ENCODE assay signal across 26 cellular contexts in genomic region chr15:57290192-57290591, GRCh38.
"Had no signal": no experiment of that assay in that cellular context is flagged by ENCODE, and none has a peak within 500 bp of the region (broad histone marks: within the 10 kb centered on the region; RNA-seq: fewer than 3 reads in every experiment).

No MANE protein-coding gene starts in this region.

- H3K4me3 Mint-ChIP-seq: activated CD8-positive, alpha-beta T cell treated with anti-CD3 and anti-CD28 coated beads, Interleukin-2, amount 10 ng/mL, durations not matched to agents 7 days and 5 days; activated naive CD8-positive, alpha-beta T cell; activated T-helper 1 cell treated with anti-CD3 and anti-CD28 coated beads, Interleukin-12 subunit alpha, Interleukin-12 subunit beta, Interleukin-2, Interleukin-4 antibody, amounts not matched to agents 30 ng/mL and 10 ng/mL and 1 ng/mL, durations not matched to agents 14 hours and 24 hours and 36 hours; central memory CD8-positive, alpha-beta T cell; effector memory CD8-positive, alpha-beta T cell; neural crest cell; stimulated activated effector memory CD8-positive, alpha-beta T cell treated with anti-CD3 and anti-CD28 coated beads, Interleukin-12 subunit alpha, Interleukin-12 subunit beta, amount 100 ng/mL, for 72 hours; T-helper 2 cell treated with Interferon-gamma antibody and Interleukin-4, amounts not matched to agents 5 μg/mL and 100 μg/mL, for 36 hours; type B pancreatic cell had no signal

- H3K4me3 ChIP-seq: breast epithelium, esophagus squamous epithelium, gastroesophageal sphincter, right lobe of liver, thoracic aorta had no signal

- ATAC-seq: activated CD8-positive, alpha-beta T cell treated with anti-CD3 and anti-CD28 coated beads, Interleukin-2, amount 10 ng/mL, durations not matched to agents 7 days and 5 days; effector memory CD8-positive, alpha-beta T cell; gastroesophageal sphincter; left ventricle myocardium superior; right lobe of liver; stimulated activated effector memory CD8-positive, alpha-beta T cell treated with anti-CD3 and anti-CD28 coated beads, Interleukin-12 subunit alpha, Interleukin-12 subunit beta, amount 100 ng/mL, for 72 hours had no signal

- H3K36me3 ChIP-seq: breast epithelium had no signal

- DNase-seq: activated CD4-positive, alpha-beta T cell treated with anti-CD3 and anti-CD28 coated beads for 1 hour; activated CD4-positive, alpha-beta T cell treated with anti-CD3 and anti-CD28 coated beads, Interleukin-2, amount 50 U/mL, for 1 hour; activated CD8-positive, alpha-beta T cell treated with anti-CD3 and anti-CD28 coated beads, Interleukin-2, amount 10 ng/mL, durations not matched to agents 7 days and 5 days; activated gamma-delta T cell treated with Interleukin-2 at 50 U/mL for 16 hours; amniotic stem cell; effector memory CD8-positive, alpha-beta T cell; esophagus squamous epithelium; head of caudate nucleus; left ventricle myocardium superior; mesenchymal stem cell; occipital lobe; posterior cingulate gyrus; right lobe of liver; small intestine; stimulated activated CD4-positive, alpha-beta T cell treated with anti-CD3 and anti-CD28 coated beads, Interleukin-2, amount 100 ng/mL, for 24 hours had no signal

- H3K9me3 ChIP-seq: breast epithelium, esophagus squamous epithelium, gastroesophageal sphincter, right lobe of liver, thoracic aorta had no signal

- H3K9me3 Mint-ChIP-seq: activated T-helper 1 cell treated with anti-CD3 and anti-CD28 coated beads, Interleukin-12 subunit alpha, Interleukin-12 subunit beta, Interleukin-2, Interleukin-4 antibody, amounts not matched to agents 30 ng/mL and 10 ng/mL and 1 ng/mL, durations not matched to agents 14 hours and 24 hours and 36 hours; central memory CD8-positive, alpha-beta T cell; stimulated activated effector memory CD8-positive, alpha-beta T cell treated with anti-CD3 and anti-CD28 coated beads, Interleukin-12 subunit alpha, Interleukin-12 subunit beta, amount 100 ng/mL, for 72 hours; T-helper 2 cell treated with Interferon-gamma antibody and Interleukin-4, amounts not matched to agents 5 μg/mL and 100 μg/mL, for 36 hours had no signal

- H3K27ac ChIP-seq: breast epithelium, gastroesophageal sphincter, right lobe of liver, thoracic aorta, VCaP had no signal

- H3K4me1 ChIP-seq: breast epithelium, esophagus squamous epithelium, gastroesophageal sphincter, right lobe of liver had no signal

- H3K27me3 ChIP-seq: breast epithelium, esophagus squamous epithelium, gastroesophageal sphincter, right lobe of liver had no signal

- H3K27me3 Mint-ChIP-seq: activated naive CD8-positive, alpha-beta T cell; central memory CD8-positive, alpha-beta T cell; effector memory CD8-positive, alpha-beta T cell; type B pancreatic cell had no signal

- H3K27ac Mint-ChIP-seq: activated CD8-positive, alpha-beta T cell treated with anti-CD3 and anti-CD28 coated beads, Interleukin-2, amount 10 ng/mL, durations not matched to agents 7 days and 5 days; activated naive CD8-positive, alpha-beta T cell; activated T-helper 1 cell treated with anti-CD3 and anti-CD28 coated beads, Interleukin-12 subunit alpha, Interleukin-12 subunit beta, Interleukin-2, Interleukin-4 antibody, amounts not matched to agents 30 ng/mL and 10 ng/mL and 1 ng/mL, durations not matched to agents 14 hours and 24 hours and 36 hours; effector memory CD8-positive, alpha-beta T cell; stimulated activated effector memory CD8-positive, alpha-beta T cell treated with anti-CD3 and anti-CD28 coated beads, Interleukin-12 subunit alpha, Interleukin-12 subunit beta, amount 100 ng/mL, for 72 hours; T-helper 2 cell treated with Interferon-gamma antibody and Interleukin-4, amounts not matched to agents 5 μg/mL and 100 μg/mL, for 36 hours; type B pancreatic cell had no signal

- H3K4me1 Mint-ChIP-seq: central memory CD8-positive, alpha-beta T cell; stimulated activated effector memory CD8-positive, alpha-beta T cell treated with anti-CD3 and anti-CD28 coated beads, Interleukin-12 subunit alpha, Interleukin-12 subunit beta, amount 100 ng/mL, for 72 hours had no signal
